ENCODE assay signal across 23 cellular contexts in the genomic region with DNA sequence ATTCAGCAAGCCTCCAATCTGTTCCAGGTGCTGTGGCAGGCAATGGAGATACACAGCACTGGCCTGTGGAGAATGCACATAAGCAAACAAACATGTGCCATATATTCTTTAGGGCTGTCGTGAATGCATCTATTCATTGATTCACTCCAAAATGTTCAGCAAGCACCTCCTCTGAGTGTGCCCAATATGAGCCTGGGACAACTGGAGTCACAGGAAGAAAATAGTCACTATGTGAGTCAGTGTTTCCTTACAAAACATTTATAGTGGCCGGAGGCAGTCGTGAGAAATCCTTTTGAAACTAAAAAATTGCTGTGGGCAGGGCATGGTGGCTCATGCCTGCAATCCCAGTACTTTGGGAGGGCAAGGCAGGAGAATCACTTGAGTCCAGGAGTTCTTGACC.
A peak's percentile ranks its signal among the peaks of the same experiment; 100 is the strongest.
DNase-seq lines count a peak whose midpoint lies in the region; FAIRE-seq and TF ChIP-seq lines count a peak whose summit lies in the region.
"Had no signal": no experiment of that assay in that cellular context is flagged by ENCODE, and none has a peak within 500 bp of the region (broad histone marks: within the 10 kb centered on the region; RNA-seq: fewer than 3 reads in every experiment).

No MANE protein-coding gene starts in this region.

- no peak for FAIRE-seq in kidney (lab: Jason Lieb, UNC)
- FAIRE-seq: D721Med, GM12892, H1 had no signal

- no peak for TF ChIP-seq POLR2A in testis (IDR thresholded peaks at IDR 0.05)
- no peak for TF ChIP-seq POLR2A in esophagus squamous epithelium (IDR thresholded peaks at IDR 0.05)

- TF ChIP-seq CTCF in chondrocyte (IDR thresholded peaks at IDR 0.05) (no peak), kidney (IDR thresholded peaks at IDR 0.05; ENCODE audit: borderline replicate concordance, extremely low read depth, insufficient read depth) (no peak), testis (IDR thresholded peaks at IDR 0.05) (no peak), esophagus squamous epithelium (IDR thresholded peaks at IDR 0.05) (no peak)

- no peaks in the 10 kb centered on the region for H3K9me3 Mint-ChIP-seq in chondrocyte (ENCODE audit: low read depth)
- H3K9me3 Mint-ChIP-seq: CD4-positive, CD25-positive, alpha-beta regulatory T cell; IgD-negative memory B cell had no signal

- H3K36me3 ChIP-seq in kidney (ENCODE audit: control insufficient read depth in 1 of 2, insufficient read depth in 2 of 2, low read length in 2 of 2) (no peaks in the 10 kb centered on the region), testis (ENCODE audit: low read depth, missing control alignments) (no peaks in the 10 kb centered on the region), esophagus squamous epithelium (no peaks in the 10 kb centered on the region)

- intact Hi-C loops in kidney (cut with DNase I), result no loop called here
- intact Hi-C loops in testis (cut with DNase I; ENCODE audit: low total_unique reads), result no loop called here
- intact Hi-C loops in esophagus squamous epithelium (cut with DNase I), result no loop called here

- H3K36me3 Mint-ChIP-seq in chondrocyte (ENCODE audit: low read depth), result no peaks in the 10 kb centered on the region
- H3K36me3 Mint-ChIP-seq: CD4-positive, CD25-positive, alpha-beta regulatory T cell; IgD-negative memory B cell had no signal

- H3K27ac Mint-ChIP-seq in chondrocyte (ENCODE audit: unreplicated experiment), result peak overlapping the region; percentile 81
- H3K27ac Mint-ChIP-seq: B cell, IgD-negative memory B cell had no signal

- peaks cover 10% of the 10 kb centered on the region for H3K4me1 Mint-ChIP-seq in chondrocyte (ENCODE audit: low read depth)
- H3K4me1 Mint-ChIP-seq: B cell; CD4-positive, CD25-positive, alpha-beta regulatory T cell; IgD-negative memory B cell had no signal

- H3K4me3 ChIP-seq in kidney (ENCODE audit: low read length in 2 of 2) (no peak overlapping the region), testis (no peak overlapping the region), esophagus squamous epithelium (no peak overlapping the region)
- H3K4me3 ChIP-seq: PC-9 had no signal

- H3K27ac ChIP-seq in kidney (ENCODE audit: low read depth in 2 of 2, low read length in 2 of 2), result no peak overlapping the region
- no peak overlapping the region for H3K27ac ChIP-seq in testis
- H3K27ac ChIP-seq in esophagus squamous epithelium, result no peak overlapping the region
- H3K27ac ChIP-seq: 22Rv1, PC-9 had no signal

- peak overlapping the region; percentile 16 for H3K4me3 Mint-ChIP-seq in chondrocyte (ENCODE audit: unreplicated experiment)
- H3K4me3 Mint-ChIP-seq: B cell; CD4-positive, CD25-positive, alpha-beta regulatory T cell; IgD-negative memory B cell had no signal

- DNase-seq in DMS53 (lab: John Stamatoyannopoulos, UW), result peak; percentile 37
- no peak for DNase-seq in DMS53 treated with DMSO at 0.1 percent for 48 hours (lab: John Stamatoyannopoulos, UW; ENCODE audit: unreplicated experiment)
- peak; percentile 42 for DNase-seq in RPMI7951 (ENCODE audit: low read depth)
- no peak for DNase-seq in chondrocyte (ENCODE audit: low spot score)
- DNase-seq in renal cortical epithelial cell (ENCODE audit: low read depth), result peak; percentile 84
- DNase-seq in kidney, result no peak
- no peak for DNase-seq in testis
- DNase-seq in esophagus squamous epithelium (lab: John Stamatoyannopoulos, UW), result no peak
- DNase-seq: CD4-positive, CD25-positive, alpha-beta regulatory T cell; DND-41; Kasumi-1; NCI-H1105 treated with DMSO at 0.1 percent for 48 hours; NCI-H187 treated with DMSO at 0.1 percent for 48 hours; NCI-H446; NCI-H82; PC-9; SHP77 had no signal

- peaks cover under 1% of the 10 kb centered on the region for H3K27me3 Mint-ChIP-seq in chondrocyte (ENCODE audit: low read depth)
- H3K27me3 Mint-ChIP-seq: IgD-negative memory B cell had no signal

- H3K9ac ChIP-seq in kidney (ENCODE audit: low read length in 2 of 2), result no peak overlapping the region

- H3K9me3 ChIP-seq in kidney (ENCODE audit: control insufficient read depth in 1 of 2, low read length in 2 of 2) (no peaks in the 10 kb centered on the region), testis (no peaks in the 10 kb centered on the region), esophagus squamous epithelium (no peaks in the 10 kb centered on the region)

- no peaks in the 10 kb centered on the region for H3K4me1 ChIP-seq in kidney (ENCODE audit: control insufficient read depth in 1 of 2, insufficient read depth in 1 of 2, low read depth in 1 of 2, low read length in 2 of 2)
- H3K4me1 ChIP-seq in testis, result no peaks in the 10 kb centered on the region
- no peaks in the 10 kb centered on the region for H3K4me1 ChIP-seq in esophagus squamous epithelium

- 81 to 87% methylated on average over 3 of the region's 3 CpGs for WGBS in testis, 2 donors
- 55% methylated on average over 3 of the region's 3 CpGs for WGBS in esophagus squamous epithelium, 2 donors

- H3K27me3 ChIP-seq in testis (no peaks in the 10 kb centered on the region), esophagus squamous epithelium (peaks cover 0 to 3% (median 0%) of the 10 kb centered on the region in 4 donors)

Comparison
In these comparisons a context has a peak if more than half of its experiments do, and no peak if none do; other contexts are left out.
1. DNase-seq: peak in DMS53 (single experiment), RPMI7951 (single experiment) and renal cortical epithelial cell (single experiment); none in DMS53 treated with DMSO at 0.1 percent for 48 hours (single experiment), chondrocyte (single experiment), kidney (single experiment), testis (single experiment) and esophagus squamous epithelium (single experiment).